Comparison of ENCODE assay signal across 26 cellular contexts in the genomic region with DNA sequence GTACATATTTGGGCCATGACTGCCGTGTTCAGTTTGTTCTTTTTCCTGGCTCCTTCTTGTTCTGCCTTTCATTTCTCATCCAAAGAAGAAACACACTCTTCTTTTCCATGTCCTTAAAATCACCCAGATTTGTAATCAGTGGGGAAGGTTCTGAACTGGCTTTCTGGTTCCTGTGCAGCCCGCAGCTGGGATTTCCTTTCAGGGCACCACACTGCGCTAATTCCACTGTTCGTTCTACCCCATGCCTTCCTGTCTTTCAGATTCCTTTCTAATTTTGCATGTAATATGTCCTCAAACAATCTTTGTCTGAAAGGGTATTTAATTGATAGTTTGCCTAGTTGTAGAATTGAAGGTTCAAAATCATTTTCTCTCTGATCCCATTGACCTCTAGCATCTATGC.
"Had no signal": no experiment of that assay in that cellular context is flagged by ENCODE, and none has a peak within 500 bp of the region (broad histone marks: within the 10 kb centered on the region; RNA-seq: fewer than 3 reads in every experiment).

No MANE protein-coding gene starts in this region.

- H3K4me2 ChIP-seq: hepatocyte, smooth muscle cell had no signal

- H3K27ac Mint-ChIP-seq: mesothelial cell of epicardium; naive B cell; natural killer cell; nephron progenitor cell; progenitor cell of endocrine pancreas; stimulated activated memory B cell treated with anti-CD40 and anti-IgM and Interleukin-4, amounts not matched to agents 10 μg/mL and 1 μg/mL and 100 μg/mL, for 72 hours; stimulated activated naive CD8-positive, alpha-beta T cell treated with anti-CD3 and anti-CD28 coated beads, Interleukin-15, amount 100 ng/mL, for 72 hours; type B pancreatic cell had no signal

- FAIRE-seq: kidney had no signal

- H3K4me1 ChIP-seq: left lung, right lobe of liver, uterus had no signal

- H3K4me3 ChIP-seq: hepatocyte, left lung, lung, ovary, right atrium auricular region, right lobe of liver, smooth muscle cell, tibial nerve, uterus had no signal

- H3K9me3 ChIP-seq: left lung, ovary, right atrium auricular region, right lobe of liver, tibial nerve, uterus had no signal

- H3K27me3 ChIP-seq: hepatocyte, left lung, ovary, right atrium auricular region, right lobe of liver, tibial nerve, uterus had no signal

- H3K36me3 ChIP-seq: left lung, ovary, right atrium auricular region, right lobe of liver, tibial nerve, uterus had no signal

- H3K36me3 Mint-ChIP-seq: mesothelial cell of epicardium; naive B cell; natural killer cell; stimulated activated memory B cell treated with anti-CD40 and anti-IgM and Interleukin-4, amounts not matched to agents 10 μg/mL and 1 μg/mL and 100 μg/mL, for 72 hours; type B pancreatic cell had no signal

- ATAC-seq: left colon; left lung; natural killer cell; right lobe of liver; stimulated activated memory B cell treated with anti-CD40 and anti-IgM and Interleukin-4, amounts not matched to agents 10 μg/mL and 1 μg/mL and 100 μg/mL, for 72 hours; stimulated activated naive CD8-positive, alpha-beta T cell treated with anti-CD3 and anti-CD28 coated beads, Interleukin-15, amount 100 ng/mL, for 72 hours had no signal

- H3K4me3 Mint-ChIP-seq: mesothelial cell of epicardium; naive B cell; natural killer cell; nephron progenitor cell; stimulated activated memory B cell treated with anti-CD40 and anti-IgM and Interleukin-4, amounts not matched to agents 10 μg/mL and 1 μg/mL and 100 μg/mL, for 72 hours; stimulated activated naive CD8-positive, alpha-beta T cell treated with anti-CD3 and anti-CD28 coated beads, Interleukin-15, amount 100 ng/mL, for 72 hours; type B pancreatic cell had no signal

- H3K4me1 Mint-ChIP-seq: stimulated activated naive CD8-positive, alpha-beta T cell treated with anti-CD3 and anti-CD28 coated beads, Interleukin-15, amount 100 ng/mL, for 72 hours had no signal

- H2AFZ ChIP-seq: hepatocyte had no signal

- H3K27ac ChIP-seq: hepatocyte, left lung, ovary, right atrium auricular region, right lobe of liver, tibial nerve, uterus had no signal

- H3K79me2 ChIP-seq: hepatocyte had no signal

- DNase-seq: kidney; left colon; left lung; mesendoderm; naive B cell; natural killer cell; nephron progenitor cell; ovary; right lobe of liver; stimulated activated CD4-positive, alpha-beta T cell treated with anti-CD3 and anti-CD28 coated beads, Interleukin-1b, Interleukin-23, amount 100 ng/mL, for 48 hours; stimulated activated CD4-positive, alpha-beta T cell treated with anti-CD3 and anti-CD28 coated beads, Interleukin-2, amount 100 ng/mL, for 48 hours; stimulated activated CD4-positive, alpha-beta T cell treated with anti-CD3 and anti-CD28 coated beads, Interleukin-4, amount 100 ng/mL, for 4 hours; stimulated activated CD8-positive, alpha-beta memory T cell treated with anti-CD3 and anti-CD28 coated beads, Interleukin-4, amount 100 ng/mL, for 48 hours; stimulated activated naive CD4-positive, alpha-beta T cell treated with Interleukin-2 at 50 U/mL for 16 hours; stimulated activated naive CD8-positive, alpha-beta T cell treated with anti-CD3 and anti-CD28 coated beads, Interleukin-15, amount 100 ng/mL, for 72 hours; substantia nigra; uterus had no signal
